In genomic region chr20:44217342-44218092, GRCh38 we compare ENCODE assay signal across 8 cellular contexts. TPM values are rescaled to one million over a fixed set of nuclear protein-coding genes. Genes with fewer than 3 reads are reported as not detected.
DNase-seq lines count a peak whose midpoint lies in the region; ATAC-seq and TF ChIP-seq lines count a peak whose summit lies in the region.

No MANE protein-coding gene starts in this region.

- H3K4me1 Mint-ChIP-seq in GM23338 = peaks cover 27% of the 10 kb centered on the region
- H3K4me1 Mint-ChIP-seq in activated CD4-positive, alpha-beta T cell treated with anti-CD3 and anti-CD28 coated beads, Interleukin-2, amount 10 ng/mL, durations not matched to agents 24 days and 14 days = peaks cover 30% of the 10 kb centered on the region

- H3K27me3 ChIP-seq in GM23338 (ENCODE audit: insufficient read depth) (no peaks in the 10 kb centered on the region), lung (ENCODE audit: control insufficient read depth, insufficient read depth) (no peaks in the 10 kb centered on the region)

- H4K20me1 ChIP-seq in GM23338 (replicated peaks; ENCODE audit: insufficient read depth) = peaks cover 4% of the 10 kb centered on the region; the same call in 1 of the 2 replicates

- H3K4me1 ChIP-seq in GM23338 (ENCODE audit: insufficient read depth) = no peaks in the 10 kb centered on the region
- peaks cover 0 to under 1% of the 10 kb centered on the region in 2 donors for H3K4me1 ChIP-seq in lung (ENCODE audit: control insufficient read depth in 2 of 2, insufficient read depth in 2 of 2, low read length in 2 of 2)

- WGBS in lung, 2 donors = 32 to 40% methylated on average over 11 of the region's 11 CpGs

- H3K27ac ChIP-seq in GM23338 (ENCODE audit: low read depth) (no peak overlapping the region), lung (ENCODE audit: low read depth in 1 of 2, low read length in 1 of 2) (no peak overlapping the region)

- H3K27me3 Mint-ChIP-seq in GM23338 (ENCODE audit: insufficient read depth, low read depth, poor library complexity) = peaks cover 9% of the 10 kb centered on the region
- H3K27me3 Mint-ChIP-seq in activated CD4-positive, alpha-beta T cell treated with anti-CD3 and anti-CD28 coated beads, Interleukin-2, amount 10 ng/mL, durations not matched to agents 24 days and 14 days = no peaks in the 10 kb centered on the region

- H3K27ac Mint-ChIP-seq in GM23338 = peak overlapping the region; percentile 47
- H3K27ac Mint-ChIP-seq in activated CD4-positive, alpha-beta T cell treated with anti-CD3 and anti-CD28 coated beads, Interleukin-2, amount 10 ng/mL, durations not matched to agents 24 days and 14 days = peak overlapping the region; percentile 63

- no peaks in the 10 kb centered on the region for H3K79me2 ChIP-seq in GM23338 (replicated peaks; ENCODE audit: insufficient read depth)

- no peak overlapping the region for H3K4me3 Mint-ChIP-seq in GM23338
- H3K4me3 Mint-ChIP-seq in activated CD4-positive, alpha-beta T cell treated with anti-CD3 and anti-CD28 coated beads, Interleukin-2, amount 10 ng/mL, durations not matched to agents 24 days and 14 days = peak overlapping the region; percentile 77

- H3K36me3 ChIP-seq in GM23338 (ENCODE audit: insufficient read depth) (no peaks in the 10 kb centered on the region), lung (ENCODE audit: control insufficient read depth in 2 of 2, insufficient read depth in 2 of 2, low read length in 2 of 2) (no peaks in the 10 kb centered on the region)

- no peak overlapping the region for H3K4me3 ChIP-seq in GM23338
- H3K4me3 ChIP-seq in lung = no peak overlapping the region

- DNase-seq in AG08396 (ENCODE audit: low spot score) (peak; percentile 63), GM23338 (ENCODE audit: low spot score) (peak; percentile 94), NCI-H460 (ENCODE audit: extremely low read depth, low read depth) (peak; percentile 71), dermis microvascular lymphatic vessel endothelial cell (ENCODE audit: low read depth in 2 of 2) (peak; percentile 36 to 73), lung (ENCODE audit: low spot score) (peak; percentile 75)
- DNase-seq in activated CD4-positive, alpha-beta T cell treated with anti-CD3 and anti-CD28 coated beads, Interleukin-2, amount 10 ng/mL, durations not matched to agents 24 days and 14 days = peak; percentile 92
- peak; percentile 37 to 44 for DNase-seq in stimulated activated CD8-positive, alpha-beta memory T cell treated with anti-CD3 and anti-CD28 coated beads, Interleukin-2, amount 100 ng/mL, for 1 hour (ENCODE audit: low read depth in 2 of 2)

- H3F3A ChIP-seq in GM23338 (replicated peaks; ENCODE audit: low read depth) = no peaks in the 10 kb centered on the region

- no peaks in the 10 kb centered on the region for H3K9me3 ChIP-seq in lung (ENCODE audit: control insufficient read depth in 2 of 2, insufficient read depth in 1 of 2, low read length in 1 of 2)

- no peaks in the 10 kb centered on the region for H3K36me3 Mint-ChIP-seq in GM23338 (ENCODE audit: low read depth)
- no peaks in the 10 kb centered on the region for H3K36me3 Mint-ChIP-seq in activated CD4-positive, alpha-beta T cell treated with anti-CD3 and anti-CD28 coated beads, Interleukin-2, amount 10 ng/mL, durations not matched to agents 24 days and 14 days (ENCODE audit: low read depth)

- H3K9me2 ChIP-seq in GM23338 (ENCODE audit: insufficient read depth) = no peaks in the 10 kb centered on the region

- intact Hi-C loops in activated CD4-positive, alpha-beta T cell treated with anti-CD3 and anti-CD28 coated beads, Interleukin-2, amount 10 ng/mL, durations not matched to agents 24 days and 14 days (cut with micrococcal nuclease) = loop anchor here (1.0 to 10.0 kb wide), 7 partner anchors 94 to 515 kb away; partner anchors contain the start of genes FITM2 and SERINC3

- no peaks in the 10 kb centered on the region for H3K9me3 Mint-ChIP-seq in GM23338
- H3K9me3 Mint-ChIP-seq in activated CD4-positive, alpha-beta T cell treated with anti-CD3 and anti-CD28 coated beads, Interleukin-2, amount 10 ng/mL, durations not matched to agents 24 days and 14 days = no peaks in the 10 kb centered on the region

- H2AFZ ChIP-seq in GM23338 = no peak overlapping the region

- TF ChIP-seq CTCF in GM23338 (conservative IDR thresholded peaks at IDR 0.05; ENCODE audit: low read depth in 2 of 2) (peak; percentile 97 to 99), lung (IDR thresholded peaks at IDR 0.05; ENCODE audit: control extremely low read depth, extremely low read depth) (peak; percentile 83)

- no peak overlapping the region for H3K4me2 ChIP-seq in GM23338

- ATAC-seq in GM23338 (peak; percentile 83), lung (ENCODE audit: insufficient read depth, low FRiP score) (peak; percentile 80), HG03159 (IDR thresholded peaks at IDR 0.05; ENCODE audit: unreplicated experiment) (no peak)

TF ChIP-seq in GM23338, 12 proteins besides CTCF, POLR2A, EP300 and RAD21 (continues in another document):
- TF ChIP-seq NANOG (IDR thresholded peaks at IDR 0.05; ENCODE audit: borderline replicate concordance) = no peak
- no peak for TF ChIP-seq STAT1 (IDR thresholded peaks at IDR 0.05; ENCODE audit: unreplicated experiment)
- TF ChIP-seq EZH2 (IDR thresholded peaks at IDR 0.05; ENCODE audit: low read depth, unreplicated experiment) = no peak

RNA-seq across cellular contexts. Expression of gene OSER1, which starts 6.9 kb away (rescaled TPM):
- total RNA-seq in GM23338 (2014; rRNA removed; shearing (Covaris generic)) = 31.1 and 32.4 TPM in 2 replicates
- polyA plus RNA-seq in GM23338 (2016; fragmentation: Nextera tagmentation; extraction: Ambion mirVana) (22.1 and 25.2 TPM in 2 replicates), lung (10 to 100 TPM; 22.6 to 32.9 TPM)
- total RNA-seq in NCI-H460 (2014; rRNA removed; shearing (Covaris generic)) = 32.0 and 38.0 TPM in 2 replicates
- polyA plus RNA-seq in NCI-H460 (2014; cell fraction: nucleus; rRNA removed) = 28.7 and 39.8 TPM in 2 replicates
- total RNA-seq in activated CD4-positive, alpha-beta T cell treated with anti-CD3 and anti-CD28 coated beads, Interleukin-2, amount 10 ng/mL, durations not matched to agents 24 days and 14 days = 22.7 and 23.6 TPM in 2 replicates
- total RNA-seq in dermis microvascular lymphatic vessel endothelial cell (34.1 and 36.9 TPM in 2 replicates), lung (10 to 100 TPM; 25.3 to 30.1 TPM)

RNA-seq across cellular contexts. Expression of gene GDAP1L1, which starts 29.6 kb away (rescaled TPM):
- 6.9 and 11.2 TPM in 2 replicates for total RNA-seq in GM23338 (2014; rRNA removed; shearing (Covaris generic))
- polyA plus RNA-seq in GM23338 (2016; fragmentation: Nextera tagmentation; extraction: Ambion mirVana) = 4.5 and 5.9 TPM in 2 replicates
- total RNA-seq in NCI-H460 (2014; rRNA removed; shearing (Covaris generic)) = not detected in 2 replicates
- 1.1 TPM in 1 of 2 replicates, not detected in the other for polyA plus RNA-seq in NCI-H460 (2014; cell fraction: nucleus; rRNA removed)
- total RNA-seq in activated CD4-positive, alpha-beta T cell treated with anti-CD3 and anti-CD28 coated beads, Interleukin-2, amount 10 ng/mL, durations not matched to agents 24 days and 14 days = not detected in 2 replicates
- total RNA-seq in dermis microvascular lymphatic vessel endothelial cell = not detected in 2 replicates
- not detected for total RNA-seq in lung
- polyA plus RNA-seq in lung = under 1 TPM; 0.02 to 0.10 TPM

RNA-seq across cellular contexts. Expression of gene JPH2, which starts 30.5 kb away (rescaled TPM):
- 0.78 and 1.1 TPM in 2 replicates for total RNA-seq in GM23338 (2014; rRNA removed; shearing (Covaris generic))
- polyA plus RNA-seq in GM23338 (2016; fragmentation: Nextera tagmentation; extraction: Ambion mirVana) (0.16 and 0.43 TPM in 2 replicates), lung (1 to 10 TPM; 2.5 to 2.6 TPM)
- total RNA-seq in NCI-H460 (2014; rRNA removed; shearing (Covaris generic)) = 1.4 and 1.7 TPM in 2 replicates
- polyA plus RNA-seq in NCI-H460 (2014; cell fraction: nucleus; rRNA removed) = 0.91 and 1.7 TPM in 2 replicates
- 0.05 TPM in 1 of 2 replicates, not detected in the other for total RNA-seq in activated CD4-positive, alpha-beta T cell treated with anti-CD3 and anti-CD28 coated beads, Interleukin-2, amount 10 ng/mL, durations not matched to agents 24 days and 14 days
- total RNA-seq in dermis microvascular lymphatic vessel endothelial cell (under 0.01 and 0.13 TPM in 2 replicates), lung (1 to 10 TPM; 2.8 to 9.2 TPM)

Comparison
In these comparisons a context has a peak if more than half of its experiments do, and no peak if none do; other contexts are left out.
1. DNase-seq: peak in every context shown above with its lines; median percentile 94 in GM23338; 92 in activated CD4-positive, alpha-beta T cell treated with anti-CD3 and anti-CD28 coated beads, Interleukin-2, amount 10 ng/mL, durations not matched to agents 24 days and 14 days; 75 in lung; 71 in NCI-H460; 63 in AG08396; 54 in dermis microvascular lymphatic vessel endothelial cell; 40 in stimulated activated CD8-positive, alpha-beta memory T cell treated with anti-CD3 and anti-CD28 coated beads, Interleukin-2, amount 100 ng/mL, for 1 hour.